ENCODE assay signal across 22 cellular contexts in the genomic region with DNA sequence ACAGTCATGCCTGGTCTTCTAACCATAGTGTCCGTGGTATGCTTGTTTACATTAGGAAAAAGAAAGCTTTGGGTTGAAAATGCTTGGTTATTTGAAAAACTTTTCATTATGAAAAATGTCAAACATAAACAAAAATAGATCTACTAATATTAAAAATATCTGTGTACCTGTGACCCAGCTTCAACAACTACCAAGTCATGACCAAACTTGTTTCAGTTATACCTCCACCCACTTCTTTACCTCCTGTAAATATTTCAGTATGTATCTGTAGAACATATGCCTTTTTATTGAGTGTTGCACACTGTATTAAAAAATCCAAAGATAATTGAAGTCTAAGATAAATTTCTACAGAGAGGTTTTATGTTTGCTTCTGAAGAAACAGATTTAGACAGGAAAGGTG.
DNase-seq lines count a peak whose midpoint lies in the region; ATAC-seq, FAIRE-seq and TF ChIP-seq lines count a peak whose summit lies in the region.
"Had no signal": no experiment of that assay in that cellular context is flagged by ENCODE, and none has a peak within 500 bp of the region (broad histone marks: within the 10 kb centered on the region; RNA-seq: fewer than 3 reads in every experiment).

No MANE protein-coding gene starts in this region.

- H2AFZ ChIP-seq in SK-N-SH (ENCODE audit: low read depth) = 0 out of 2 replicates have a peak overlapping the region, but pooled peaks have one; percentile 38
- H2AFZ ChIP-seq: GM23338 had no signal

- POLR2A ChIA-PET in SK-N-SH (lab: Yijun Ruan, JAX) = no interaction called here

- no peak overlapping the region for H3K27ac ChIP-seq in SK-N-SH (ENCODE audit: low read depth in 2 of 2, low read length in 1 of 2)
- H3K27ac ChIP-seq in foreskin keratinocyte = no peak overlapping the region
- H3K27ac ChIP-seq: 22Rv1, BLaER1, C4-2B had no signal

- no peak for ATAC-seq in SK-N-SH treated with all-trans-retinoic acid at 6 μM for 48 hours
- peak; percentile 29 for ATAC-seq in foreskin keratinocyte
- no peak for ATAC-seq in HG03045 (IDR thresholded peaks at IDR 0.05; ENCODE audit: unreplicated experiment)
- ATAC-seq: CD8-positive, alpha-beta T cell; GM23338; HCT116 had no signal

- H3K27me3 ChIP-seq in SK-N-SH (ENCODE audit: insufficient read depth) = no peaks in the 10 kb centered on the region
- H3K27me3 ChIP-seq in bronchial epithelial cell (ENCODE audit: control insufficient read depth, insufficient read depth, low read length) = no peaks in the 10 kb centered on the region
- no peaks in the 10 kb centered on the region for H3K27me3 ChIP-seq in foreskin keratinocyte
- H3K27me3 ChIP-seq: BLaER1 had no signal

- WGBS in SK-N-SH (ENCODE audit: low lambda C conversion rate) = 15% methylated on average over 1 of the region's 1 CpG

- H3K9me2 ChIP-seq in SK-N-SH = no peaks in the 10 kb centered on the region

- no peaks in the 10 kb centered on the region for H3K79me2 ChIP-seq in SK-N-SH (ENCODE audit: insufficient read depth)

- CTCF ChIA-PET in SK-N-SH (lab: Yijun Ruan, JAX) = no interaction called here

- H3K4me1 ChIP-seq in SK-N-SH (ENCODE audit: control insufficient read depth in 1 of 2, insufficient read depth in 2 of 2, low read depth in 1 of 2, low read length in 1 of 2) = no peaks in the 10 kb centered on the region; a peak in 2 of 4 replicates
- peaks cover 8% of the 10 kb centered on the region for H3K4me1 ChIP-seq in foreskin keratinocyte
- H3K4me1 ChIP-seq: BLaER1 had no signal

- no peaks in the 10 kb centered on the region for H3K9me3 ChIP-seq in SK-N-SH
- H3K9me3 ChIP-seq: BLaER1 had no signal

- TF ChIP-seq EP300 in SK-N-SH (IDR thresholded peaks at IDR 0.05; ENCODE audit: borderline replicate concordance in 1 of 2, low read depth in 1 of 2, low read length in 1 of 2) = no peak

- DNase-seq in SK-N-SH (no peak), bronchial epithelial cell (ENCODE audit: low read depth) (peak; percentile 73), foreskin keratinocyte (no peak), NCI-H1092 treated with DMSO at 0.1 percent for 48 hours (lab: John Stamatoyannopoulos, UW) (no peak)
- DNase-seq: CD4-positive, CD25-positive, alpha-beta regulatory T cell; CD8-positive, alpha-beta T cell; DMS 273 treated with DMSO at 0.1 percent for 48 hours; DMS79; EL; GDM1; H9 had no signal

- no peak overlapping the region for H3K4me2 ChIP-seq in SK-N-SH
- H3K4me2 ChIP-seq: BLaER1, GM23338 had no signal

- TF ChIP-seq CTCF in SK-N-SH (IDR thresholded peaks at IDR 0.05) (no peak), bronchial epithelial cell (IDR thresholded peaks at IDR 0.05; ENCODE audit: insufficient read depth, low read length, severe bottlenecking) (no peak), foreskin keratinocyte (conservative IDR thresholded peaks at IDR 0.05) (no peak)

- H3K4me3 ChIP-seq in SK-N-SH (ENCODE audit: low read depth in 2 of 2, low read length in 1 of 2) = no peak overlapping the region
- no peak overlapping the region for H3K4me3 ChIP-seq in bronchial epithelial cell (ENCODE audit: low read depth, low read length)
- H3K4me3 ChIP-seq: BLaER1, GM23338 had no signal

- TF ChIP-seq RAD21 in SK-N-SH (IDR thresholded peaks at IDR 0.05; ENCODE audit: low read length) = no peak

- H4K20me1 ChIP-seq in SK-N-SH (ENCODE audit: insufficient read depth) = no peaks in the 10 kb centered on the region
- H4K20me1 ChIP-seq: BLaER1 had no signal

- H3K9ac ChIP-seq in SK-N-SH = no peak overlapping the region
- H3K9ac ChIP-seq: BLaER1 had no signal

- H3F3A ChIP-seq in SK-N-SH (replicated peaks; ENCODE audit: insufficient read depth) = peaks cover 8% of the 10 kb centered on the region

- FAIRE-seq in bronchial epithelial cell (lab: Jason Lieb, UNC) = no peak
- FAIRE-seq: A204.1, D721Med, GM12891, GM18507 had no signal

- H3K36me3 ChIP-seq in SK-N-SH (replicated peaks in 1 of 2; ENCODE audit: control insufficient read depth in 1 of 2, insufficient read depth in 2 of 2, low read length in 1 of 2) (no peaks in the 10 kb centered on the region), bronchial epithelial cell (ENCODE audit: control insufficient read depth, insufficient read depth, low read length) (no peaks in the 10 kb centered on the region)
- H3K36me3 ChIP-seq: BLaER1 had no signal

TF ChIP-seq in SK-N-SH, 30 proteins besides CTCF, POLR2A, EP300 and RAD21 (continues in another document):
- TF ChIP-seq POLR2AphosphoS5 (IDR thresholded peaks at IDR 0.05; ENCODE audit: low read depth, low read length) (no peak), MEF2A (IDR thresholded peaks at IDR 0.05; ENCODE audit: borderline replicate concordance, low read depth) (no peak), GABPA (IDR thresholded peaks at IDR 0.05; ENCODE audit: low read depth) (no peak), GATA2 (CRISPR knock-in tag; IDR thresholded peaks at IDR 0.05) (no peak), CHD2 (IDR thresholded peaks at IDR 0.05; ENCODE audit: low read length, partially characterized antibody) (no peak), FOXM1 (IDR thresholded peaks at IDR 0.05; ENCODE audit: low read depth) (no peak), FOSL2 (IDR thresholded peaks at IDR 0.05; ENCODE audit: borderline replicate concordance, low read depth) (no peak), TAF1 (IDR thresholded peaks at IDR 0.05; ENCODE audit: borderline replicate concordance, low read depth, low read length) (no peak), FOXJ3 (CRISPR knock-in tag; IDR thresholded peaks at IDR 0.05) (no peak), RXRA (IDR thresholded peaks at IDR 0.05; ENCODE audit: borderline replicate concordance, low read depth) (no peak), NFIC (IDR thresholded peaks at IDR 0.05; ENCODE audit: borderline replicate concordance) (no peak), SIN3A (IDR thresholded peaks at IDR 0.05; ENCODE audit: borderline replicate concordance, low read depth, low read length) (no peak), ELF1 (IDR thresholded peaks at IDR 0.05) (no peak)
- TF ChIP-seq, protein P1, sequence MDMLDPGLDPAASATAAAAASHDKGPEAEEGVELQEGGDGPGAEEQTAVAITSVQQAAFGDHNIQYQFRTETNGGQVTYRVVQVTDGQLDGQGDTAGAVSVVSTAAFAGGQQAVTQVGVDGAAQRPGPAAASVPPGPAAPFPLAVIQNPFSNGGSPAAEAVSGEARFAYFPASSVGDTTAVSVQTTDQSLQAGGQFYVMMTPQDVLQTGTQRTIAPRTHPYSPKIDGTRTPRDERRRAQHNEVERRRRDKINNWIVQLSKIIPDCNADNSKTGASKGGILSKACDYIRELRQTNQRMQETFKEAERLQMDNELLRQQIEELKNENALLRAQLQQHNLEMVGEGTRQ (IDR thresholded peaks at IDR 0.05; ENCODE audit: borderline replicate concordance, low read depth, low read length) = no peak
- TF ChIP-seq, protein P2, sequence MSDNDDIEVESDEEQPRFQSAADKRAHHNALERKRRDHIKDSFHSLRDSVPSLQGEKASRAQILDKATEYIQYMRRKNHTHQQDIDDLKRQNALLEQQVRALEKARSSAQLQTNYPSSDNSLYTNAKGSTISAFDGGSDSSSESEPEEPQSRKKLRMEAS (IDR thresholded peaks at IDR 0.05; ENCODE audit: low read depth) = no peak

TF ChIP-seq in SK-N-SH treated with all-trans-retinoic acid at 6 μM for 48 hours, 23 proteins besides CTCF, POLR2A, EP300 and RAD21 (continues in another document):
- TF ChIP-seq SNAI2 (CRISPR knock-in tag; IDR thresholded peaks at IDR 0.05) (no peak), TOX (CRISPR knock-in tag; IDR thresholded peaks at IDR 0.05; ENCODE audit: borderline replicate concordance) (no peak), TSHZ2 (CRISPR knock-in tag; IDR thresholded peaks at IDR 0.05) (no peak), ZNF70 (CRISPR knock-in tag; IDR thresholded peaks at IDR 0.05) (no peak), ZC3H10 (CRISPR knock-in tag; IDR thresholded peaks at IDR 0.05) (no peak), ZFP3 (CRISPR knock-in tag; IDR thresholded peaks at IDR 0.05) (no peak), PPARA (CRISPR knock-in tag; IDR thresholded peaks at IDR 0.05; ENCODE audit: borderline replicate concordance) (no peak)
- TF ChIP-seq, protein P3, sequence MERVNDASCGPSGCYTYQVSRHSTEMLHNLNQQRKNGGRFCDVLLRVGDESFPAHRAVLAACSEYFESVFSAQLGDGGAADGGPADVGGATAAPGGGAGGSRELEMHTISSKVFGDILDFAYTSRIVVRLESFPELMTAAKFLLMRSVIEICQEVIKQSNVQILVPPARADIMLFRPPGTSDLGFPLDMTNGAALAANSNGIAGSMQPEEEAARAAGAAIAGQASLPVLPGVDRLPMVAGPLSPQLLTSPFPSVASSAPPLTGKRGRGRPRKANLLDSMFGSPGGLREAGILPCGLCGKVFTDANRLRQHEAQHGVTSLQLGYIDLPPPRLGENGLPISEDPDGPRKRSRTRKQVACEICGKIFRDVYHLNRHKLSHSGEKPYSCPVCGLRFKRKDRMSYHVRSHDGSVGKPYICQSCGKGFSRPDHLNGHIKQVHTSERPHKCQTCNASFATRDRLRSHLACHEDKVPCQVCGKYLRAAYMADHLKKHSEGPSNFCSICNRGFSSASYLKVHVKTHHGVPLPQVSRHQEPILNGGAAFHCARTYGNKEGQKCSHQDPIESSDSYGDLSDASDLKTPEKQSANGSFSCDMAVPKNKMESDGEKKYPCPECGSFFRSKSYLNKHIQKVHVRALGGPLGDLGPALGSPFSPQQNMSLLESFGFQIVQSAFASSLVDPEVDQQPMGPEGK (CRISPR knock-in tag; IDR thresholded peaks at IDR 0.05; ENCODE audit: borderline replicate concordance) = no peak
